Comparison of ENCODE assay signal across 8 cellular contexts in genomic region chr1:1918901-1919303, GRCh38. TPM values are rescaled to one million over a fixed set of nuclear protein-coding genes. Genes with fewer than 3 reads are reported as not detected.
DNase-seq lines count a peak whose midpoint lies in the region; ATAC-seq and TF ChIP-seq lines count a peak whose summit lies in the region.

TSS of gene TMEM52 (minus strand) at chr1:1919279. CDS start at chr1:1919265, 14 bp downstream.

- H3K4me1 ChIP-seq in CD8-positive, alpha-beta memory T cell (ENCODE audit: insufficient read depth, low read length) = peaks cover 18% of the 10 kb centered on the region
- H3K4me1 ChIP-seq in endodermal cell (ENCODE audit: control insufficient read depth, insufficient read depth, low read length) = no peaks in the 10 kb centered on the region
- no peaks in the 10 kb centered on the region for H3K4me1 ChIP-seq in prostate gland (replicated peaks)

- H3K9ac ChIP-seq in endodermal cell (ENCODE audit: extremely low read depth, low read length, poor library complexity, severe bottlenecking) = no peak within 1 kb of the TSS

- no peaks in the 10 kb centered on the region for H3K27me3 ChIP-seq in CD8-positive, alpha-beta memory T cell (ENCODE audit: insufficient read depth, low read length, poor library complexity, severe bottlenecking)
- peaks cover 7% of the 10 kb centered on the region for H3K27me3 ChIP-seq in endodermal cell (ENCODE audit: control insufficient read depth, insufficient read depth, low read length, poor library complexity, severe bottlenecking)
- no peaks in the 10 kb centered on the region for H3K27me3 ChIP-seq in prostate gland (replicated peaks; ENCODE audit: insufficient read depth)

- peak within 1 kb of the TSS; percentile 60 to 75 (median 69) for H3K4me3 Mint-ChIP-seq in CD8-positive, alpha-beta memory T cell
- H3K4me3 Mint-ChIP-seq in endodermal cell = peak within 1 kb of the TSS; percentile 48

- H3K27ac ChIP-seq in CD8-positive, alpha-beta memory T cell (ENCODE audit: low read depth, low read length) = no peak within 1 kb of the TSS
- H3K27ac ChIP-seq in endodermal cell (ENCODE audit: low read depth, low read length) = no peak within 1 kb of the TSS
- H3K27ac ChIP-seq in prostate gland = peak within 1 kb of the TSS; percentile 41 to 72

- POLR2A ChIA-PET in CD8-positive, alpha-beta memory T cell (lab: Charles Lee) = no interaction called here

- DNase-seq in CD8-positive, alpha-beta memory T cell = no peak
- DNase-seq in NCI-H146 treated with DMSO at 0.1 percent for 48 hours (lab: John Stamatoyannopoulos, UW; ENCODE audit: unreplicated experiment) = peak; percentile 55
- DNase-seq in endodermal cell = no peak
- no peak for DNase-seq in prostate gland (ENCODE audit: low spot score)
- no peak for DNase-seq in cortex of kidney (lab: John Stamatoyannopoulos, UW)
- no peak for DNase-seq in SW480 (ENCODE audit: low spot score)
- DNase-seq in stimulated activated CD4-positive, alpha-beta T cell treated with anti-CD3 and anti-CD28 coated beads, Interleukin-4, amount 100 ng/mL, for 24 hours = no peak

- intact Hi-C loops in prostate gland (cut with DNase I) = no loop called here

- no peaks in the 10 kb centered on the region for H3K9me3 Mint-ChIP-seq in CD8-positive, alpha-beta memory T cell
- no peaks in the 10 kb centered on the region for H3K9me3 Mint-ChIP-seq in endodermal cell

- TF ChIP-seq POLR2A in prostate gland (IDR thresholded peaks at IDR 0.05) = peak; percentile 59

- H3K4me3 ChIP-seq in CD8-positive, alpha-beta memory T cell (ENCODE audit: low read length) = peak within 1 kb of the TSS; percentile 51
- H3K4me3 ChIP-seq in endodermal cell (ENCODE audit: low read length) (peak within 1 kb of the TSS; percentile 72), prostate gland (peak within 1 kb of the TSS; percentile 39 to 46)

- CTCF ChIA-PET in CD8-positive, alpha-beta memory T cell (lab: Charles Lee) = interaction anchor here (1.0 to 1.3 kb wide), 2 partner anchors 10 to 126 kb away, joined by 3 to 4 read pairs; no protein-coding TSS in a partner anchor

- peaks cover 0 to 8% (median 3%) of the 10 kb centered on the region in 3 donors for H3K4me1 Mint-ChIP-seq in CD8-positive, alpha-beta memory T cell
- H3K4me1 Mint-ChIP-seq in endodermal cell = no peaks in the 10 kb centered on the region

- ATAC-seq in GM21576 (IDR thresholded peaks at IDR 0.05; ENCODE audit: unreplicated experiment) = peak; percentile 16

- H3K36me3 ChIP-seq in CD8-positive, alpha-beta memory T cell (ENCODE audit: insufficient read depth, low read length) = no peaks in the 10 kb centered on the region
- H3K36me3 ChIP-seq in endodermal cell (ENCODE audit: control insufficient read depth, insufficient read depth, low read length) (no peaks in the 10 kb centered on the region), prostate gland (no peaks in the 10 kb centered on the region)

- 0% methylated on average over 13 to 44 of the region's 44 CpGs for WGBS in endodermal cell (ENCODE audit: insufficient coverage in 1 of 2, insufficient read length in 1 of 2), 2 experiments
- under 1% methylated on average over 24 of the region's 44 CpGs for WGBS in prostate gland

- H3K9me3 ChIP-seq in CD8-positive, alpha-beta memory T cell (ENCODE audit: low read length) = no peaks in the 10 kb centered on the region
- no peaks in the 10 kb centered on the region for H3K9me3 ChIP-seq in endodermal cell (ENCODE audit: control insufficient read depth, low read length)
- no peaks in the 10 kb centered on the region for H3K9me3 ChIP-seq in prostate gland

- peak within 1 kb of the TSS; percentile 26 to 94 (median 71) for H3K27ac Mint-ChIP-seq in CD8-positive, alpha-beta memory T cell
- no peak within 1 kb of the TSS for H3K27ac Mint-ChIP-seq in endodermal cell

- H3K36me3 Mint-ChIP-seq in CD8-positive, alpha-beta memory T cell = no peaks in the 10 kb centered on the region
- no peaks in the 10 kb centered on the region for H3K36me3 Mint-ChIP-seq in endodermal cell (ENCODE audit: low read depth)

- peaks cover 0 to 1% of the 10 kb centered on the region in 2 donors for H3K27me3 Mint-ChIP-seq in CD8-positive, alpha-beta memory T cell
- H3K27me3 Mint-ChIP-seq in endodermal cell (ENCODE audit: insufficient read depth) = peaks cover 11% of the 10 kb centered on the region

- TF ChIP-seq CTCF in endodermal cell (conservative IDR thresholded peaks at IDR 0.05) (peak; percentile 41), prostate gland (IDR thresholded peaks at IDR 0.05) (peak in 1 of 4 experiments; percentile 38)

RNA-seq across cellular contexts. Expression of gene TMEM52, which starts in this region (rescaled TPM):
- total RNA-seq in CD8-positive, alpha-beta memory T cell = 1 to 10 TPM in 1 of 2 experiments, under 1 TPM in 1; 0.94 to 1.4 TPM
- polyA plus RNA-seq in CD8-positive, alpha-beta memory T cell = 0.32 TPM
- total RNA-seq in endodermal cell = 1 to 10 TPM; 6.0 to 6.3 TPM
- 5.5 TPM for polyA plus RNA-seq in endodermal cell (2013, experiment 1 of 2)
- polyA plus RNA-seq in endodermal cell (2013, experiment 2 of 2) = 6.3 TPM
- 10 to 100 TPM in 1 of 2 donors, 1 to 10 TPM in 1; 7.8 to 43.3 TPM for total RNA-seq in prostate gland

Comparison
In these comparisons a context has a peak if more than half of its experiments do, and no peak if none do; other contexts are left out.
1. H3K27ac ChIP-seq: peak in prostate gland (2 of 2); none in CD8-positive, alpha-beta memory T cell (single experiment) and endodermal cell (single experiment).
2. Peak in every context shown above with its lines, with median percentiles within 50 percentile points of each other: H3K4me3 ChIP-seq.